20 cellular contexts compared by ENCODE assay signal in genomic region chr13:49466240-49466914, GRCh38. TPM values are rescaled to one million over a fixed set of nuclear protein-coding genes. Genes with fewer than 3 reads are reported as not detected.
A peak's percentile ranks its signal among the peaks of the same experiment; 100 is the strongest.
DNase-seq lines count a peak whose midpoint lies in the region; ATAC-seq, FAIRE-seq and TF ChIP-seq lines count a peak whose summit lies in the region.
"Had no signal": no experiment of that assay in that cellular context is flagged by ENCODE, and none has a peak within 500 bp of the region (broad histone marks: within the 10 kb centered on the region; RNA-seq: fewer than 3 reads in every experiment).

No MANE protein-coding gene starts in this region.

- intact Hi-C loops in kidney (cut with DNase I), result no loop called here
- intact Hi-C loops in mucosa of descending colon (cut with DNase I, micrococcal nuclease), result no loop called here
- intact Hi-C loops in testis (cut with DNase I; ENCODE audit: low total_unique reads), result no loop called here

- no peak overlapping the region for H3K9ac ChIP-seq in kidney (ENCODE audit: low read length in 2 of 2)

- no peak for TF ChIP-seq CTCF in WERI-Rb-1 (IDR thresholded peaks at IDR 0.05; ENCODE audit: low read depth, low read length)
- no peak for TF ChIP-seq CTCF in kidney (IDR thresholded peaks at IDR 0.05; ENCODE audit: borderline replicate concordance, extremely low read depth, insufficient read depth)
- TF ChIP-seq CTCF in mucosa of descending colon (IDR thresholded peaks at IDR 0.05), result no peak
- TF ChIP-seq CTCF in testis (IDR thresholded peaks at IDR 0.05), result no peak

- peak overlapping the region in 2 of 8 donors; percentile 50 to 58 for H3K27ac Mint-ChIP-seq in CD8-positive, alpha-beta memory T cell

- H3K27me3 Mint-ChIP-seq in CD8-positive, alpha-beta memory T cell, result no peaks in the 10 kb centered on the region

- H3K36me3 ChIP-seq in WERI-Rb-1, result no peaks in the 10 kb centered on the region
- peaks cover 10 to 18% of the 10 kb centered on the region in 2 donors for H3K36me3 ChIP-seq in kidney (ENCODE audit: control insufficient read depth in 1 of 2, insufficient read depth in 2 of 2, low read length in 2 of 2)
- peaks cover 17% of the 10 kb centered on the region for H3K36me3 ChIP-seq in mucosa of descending colon (ENCODE audit: low read depth)
- H3K36me3 ChIP-seq in testis (ENCODE audit: low read depth, missing control alignments), result no peaks in the 10 kb centered on the region
- peaks cover 39% of the 10 kb centered on the region for H3K36me3 ChIP-seq in CD8-positive, alpha-beta memory T cell (ENCODE audit: insufficient read depth, low read length)

- FAIRE-seq in kidney (lab: Jason Lieb, UNC), result peak; percentile 62
- FAIRE-seq: H54 had no signal

- H3K4me1 ChIP-seq in kidney (ENCODE audit: control insufficient read depth in 1 of 2, insufficient read depth in 1 of 2, low read depth in 1 of 2, low read length in 2 of 2) (peaks cover 0 to 4% of the 10 kb centered on the region in 2 donors), mucosa of descending colon (ENCODE audit: low read depth) (no peaks in the 10 kb centered on the region), testis (peaks cover 9% of the 10 kb centered on the region)
- no peaks in the 10 kb centered on the region for H3K4me1 ChIP-seq in CD8-positive, alpha-beta memory T cell (ENCODE audit: insufficient read depth, low read length)

- DNase-seq in Caki2 (ENCODE audit: low read depth) (peak; percentile 10), WERI-Rb-1 (peak; percentile 9), kidney (no peak), mucosa of descending colon (no peak), testis (no peak)
- DNase-seq in CD8-positive, alpha-beta memory T cell, result no peak
- DNase-seq: C1 segment of cervical spinal cord, COR-L47, DND-41, GDM1, KG1, NCI-H1048, NCI-H146, NCI-H2081 treated with DMSO at 0.1 percent for 48 hours, NCI-H2227 treated with DMSO at 0.1 percent for 48 hours, NCI-H69 had no signal

- no peak for TF ChIP-seq POLR2A in testis (IDR thresholded peaks at IDR 0.05)

- no peaks in the 10 kb centered on the region for H3K9me3 ChIP-seq in WERI-Rb-1 (ENCODE audit: severe bottlenecking)
- peaks cover 0 to 4% of the 10 kb centered on the region in 2 donors for H3K9me3 ChIP-seq in kidney (ENCODE audit: control insufficient read depth in 1 of 2, low read length in 2 of 2)
- H3K9me3 ChIP-seq in mucosa of descending colon, result peaks cover 14% of the 10 kb centered on the region
- H3K9me3 ChIP-seq in testis, result no peaks in the 10 kb centered on the region
- H3K9me3 ChIP-seq in CD8-positive, alpha-beta memory T cell (ENCODE audit: low read length), result no peaks in the 10 kb centered on the region

- H3K9me3 Mint-ChIP-seq in CD8-positive, alpha-beta memory T cell, result peaks cover 0 to 11% (median 7%) of the 10 kb centered on the region in 5 donors

- H3K4me1 Mint-ChIP-seq in CD8-positive, alpha-beta memory T cell, result no peaks in the 10 kb centered on the region

- H3K27ac ChIP-seq in WERI-Rb-1, result no peak overlapping the region
- peak overlapping the region; percentile 56 to 68 for H3K27ac ChIP-seq in kidney (ENCODE audit: low read depth in 2 of 2, low read length in 2 of 2)
- H3K27ac ChIP-seq in testis, result peak overlapping the region in 1 of 2 donors; percentile 62
- no peak overlapping the region for H3K27ac ChIP-seq in CD8-positive, alpha-beta memory T cell (ENCODE audit: low read depth, low read length)

- CTCF ChIA-PET in CD8-positive, alpha-beta memory T cell (lab: Charles Lee), result interaction anchor here (0.7 kb wide), 1 partner anchor 34 kb away, joined by 3 read pairs; no protein-coding TSS in a partner anchor

- H3K4me3 Mint-ChIP-seq in CD8-positive, alpha-beta memory T cell, result no peak overlapping the region

- ATAC-seq in mucosa of descending colon, result peak; percentile 54
- no peak for ATAC-seq in HG02970 (IDR thresholded peaks at IDR 0.05; ENCODE audit: low FRiP score, unreplicated experiment)
- no peak for ATAC-seq in GM21576 (IDR thresholded peaks at IDR 0.05; ENCODE audit: unreplicated experiment)
- ATAC-seq: Right ventricle myocardium inferior had no signal

- H3K27me3 ChIP-seq in WERI-Rb-1 (ENCODE audit: insufficient read depth, low read depth, severe bottlenecking), result no peaks in the 10 kb centered on the region
- H3K27me3 ChIP-seq in testis, result no peaks in the 10 kb centered on the region
- H3K27me3 ChIP-seq in CD8-positive, alpha-beta memory T cell (ENCODE audit: insufficient read depth, low read length, poor library complexity, severe bottlenecking), result no peaks in the 10 kb centered on the region

- H3K36me3 Mint-ChIP-seq in CD8-positive, alpha-beta memory T cell, result peaks cover 32 to 84% (median 36%) of the 10 kb centered on the region in 3 donors

- 76 to 82% methylated on average over 5 of the region's 5 CpGs for WGBS in testis, 2 donors

- POLR2A ChIA-PET in CD8-positive, alpha-beta memory T cell (lab: Charles Lee), result interaction anchor here (0.6 kb wide), 1 partner anchor 327 kb away, joined by 9 read pairs; no protein-coding TSS in a partner anchor

- H3K4me3 ChIP-seq in WERI-Rb-1 (ENCODE audit: low read depth, low read length) (no peak overlapping the region), kidney (ENCODE audit: low read length in 2 of 2) (peak overlapping the region; percentile 32 to 33), mucosa of descending colon (no peak overlapping the region), testis (no peak overlapping the region)
- H3K4me3 ChIP-seq in CD8-positive, alpha-beta memory T cell (ENCODE audit: low read length), result no peak overlapping the region

- in situ Hi-C loops in Caki2 (cut with HindIII; ENCODE audit: low pct_unique_long_range_greater_than_20kb, low sequenced_read_pairs), result no loop called here

RNA-seq across cellular contexts. Expression of gene SETDB2, which starts 22.3 kb away (rescaled TPM):
- total RNA-seq in Caki2 (2014; rRNA removed; shearing (Covaris generic); ENCODE audit: low replicate concordance), result 2.1 and 4.1 TPM in 2 replicates
- total RNA-seq in kidney (15.1 TPM), mucosa of descending colon (10 to 100 TPM; 10.6 to 13.7 (median 11.7) TPM), testis (10 to 100 TPM; 29.3 to 33.7 TPM)
- polyA plus RNA-seq in kidney (ENCODE audit: insufficient read depth, low read depth, low replicate concordance) (5.7 TPM), testis (ENCODE audit: insufficient read depth, low read depth, low replicate concordance) (19.0 TPM)
- 10 to 100 TPM; 13.1 to 13.4 TPM for total RNA-seq in CD8-positive, alpha-beta memory T cell
- polyA plus RNA-seq in CD8-positive, alpha-beta memory T cell, result 11.2 TPM

RNA-seq across cellular contexts. Expression of gene CAB39L, which starts 22.5 kb away (rescaled TPM):
- 0.98 and 11.9 TPM in 2 replicates for total RNA-seq in Caki2 (2014; rRNA removed; shearing (Covaris generic); ENCODE audit: low replicate concordance)
- 16.0 TPM for total RNA-seq in kidney
- 11.0 TPM for polyA plus RNA-seq in kidney (ENCODE audit: insufficient read depth, low read depth, low replicate concordance)
- 10 to 100 TPM in 1 of 3 donors, 1 to 10 TPM in 2; 8.5 to 87.2 (median 9.6) TPM for total RNA-seq in mucosa of descending colon
- 10 to 100 TPM; 23.2 to 26.0 TPM for total RNA-seq in testis
- 46.9 TPM for polyA plus RNA-seq in testis (ENCODE audit: insufficient read depth, low read depth, low replicate concordance)
- 1 to 10 TPM; 5.8 to 7.4 TPM for total RNA-seq in CD8-positive, alpha-beta memory T cell
- 4.7 TPM for polyA plus RNA-seq in CD8-positive, alpha-beta memory T cell

RNA-seq across cellular contexts. Expression of gene PHF11, which starts 29.4 kb away (rescaled TPM):
- 6.7 and 8.8 TPM in 2 replicates for total RNA-seq in Caki2 (2014; rRNA removed; shearing (Covaris generic); ENCODE audit: low replicate concordance)
- total RNA-seq in kidney (57.0 TPM), mucosa of descending colon (10 to 100 TPM; 30.2 to 39.9 (median 35.8) TPM), testis (10 to 100 TPM; 20.7 to 21.4 TPM)
- polyA plus RNA-seq in kidney (ENCODE audit: insufficient read depth, low read depth, low replicate concordance) (50.3 TPM), testis (ENCODE audit: insufficient read depth, low read depth, low replicate concordance) (41.2 TPM)
- total RNA-seq in CD8-positive, alpha-beta memory T cell, result 10 to 100 TPM; 39.1 to 43.5 TPM
- polyA plus RNA-seq in CD8-positive, alpha-beta memory T cell, result 92.6 TPM

Comparison
In these comparisons a context has a peak if more than half of its experiments do, and no peak if none do; other contexts are left out.
1. DNase-seq: peak in Caki2 (single experiment) and WERI-Rb-1 (single experiment); none in kidney (single experiment), mucosa of descending colon (0 of 3), testis (single experiment) and CD8-positive, alpha-beta memory T cell (0 of 5).
2. H3K27ac ChIP-seq: peak in kidney (2 of 2); none in WERI-Rb-1 (single experiment) and CD8-positive, alpha-beta memory T cell (single experiment).
3. H3K4me3 ChIP-seq: peak in kidney (2 of 2); none in WERI-Rb-1 (single experiment), mucosa of descending colon (single experiment), testis (0 of 2) and CD8-positive, alpha-beta memory T cell (single experiment).